8 cellular contexts compared by ENCODE assay signal in genomic region chr12:22625671-22626251, GRCh38. TPM values are rescaled to one million over a fixed set of nuclear protein-coding genes. Genes with fewer than 3 reads are reported as not detected.
A peak's percentile ranks its signal among the peaks of the same experiment; 100 is the strongest.
DNase-seq lines count a peak whose midpoint lies in the region; ATAC-seq lines count a peak whose summit lies in the region.

No MANE protein-coding gene starts in this region.

- ATAC-seq in HG02798 (IDR thresholded peaks at IDR 0.05; ENCODE audit: poor library complexity, unreplicated experiment) = peak; percentile 20

- peak; percentile 21 for DNase-seq in activated naive CD4-positive, alpha-beta T cell treated with Interleukin-2 at 50 U/mL for 16 hours
- no peak for DNase-seq in activated naive CD4-positive, alpha-beta T cell (lab: John Stamatoyannopoulos, UW)
- DNase-seq in NCI-H128 (lab: John Stamatoyannopoulos, UW; ENCODE audit: unreplicated experiment) (peak; percentile 24), epithelial cell of prostate (ENCODE audit: low read depth, low spot score) (no peak)
- DNase-seq in activated CD4-positive, alpha-beta T cell treated with anti-CD3 and anti-CD28 coated beads, Interleukin-2, amount 50 U/mL, for 1 hour = peak; percentile 12

- H3K9me3 ChIP-seq in mononuclear cell (ENCODE audit: low read depth, low read length) (no peaks in the 10 kb centered on the region), stomach smooth muscle (ENCODE audit: control insufficient read depth in 2 of 2, low read length in 2 of 2) (no peaks in the 10 kb centered on the region)

- peak overlapping the region; percentile 89 to 94 for H3K9ac ChIP-seq in stomach smooth muscle (ENCODE audit: low read length in 2 of 2)

- H3K27ac ChIP-seq in epithelial cell of prostate = peak overlapping the region; percentile 91
- peak overlapping the region; percentile 82 for H3K27ac ChIP-seq in stomach smooth muscle (ENCODE audit: low read length)

- no peaks in the 10 kb centered on the region for H3K27me3 ChIP-seq in mononuclear cell (ENCODE audit: insufficient read depth, low read length)
- H3K27me3 ChIP-seq in stomach smooth muscle (ENCODE audit: control insufficient read depth in 1 of 2, insufficient read depth in 2 of 2, low read length in 2 of 2) = no peaks in the 10 kb centered on the region

- H3K4me3 ChIP-seq in mononuclear cell (ENCODE audit: low read length) (peak overlapping the region; percentile 79), stomach smooth muscle (ENCODE audit: low read length in 2 of 2) (peak overlapping the region; percentile 89 to 98)

- no peaks in the 10 kb centered on the region for H3K36me3 ChIP-seq in stomach smooth muscle (ENCODE audit: control insufficient read depth in 2 of 2, insufficient read depth in 2 of 2, low read length in 2 of 2)

- H3K4me1 ChIP-seq in mononuclear cell (ENCODE audit: insufficient read depth, low read length) (peaks cover 16% of the 10 kb centered on the region), stomach smooth muscle (ENCODE audit: control insufficient read depth, insufficient read depth, low read length) (peaks cover 2% of the 10 kb centered on the region)

RNA-seq across cellular contexts. Expression of gene ETNK1, which starts 0.8 kb away (rescaled TPM):
- total RNA-seq in mononuclear cell = 27.9 TPM

Comparison
In these comparisons a context has a peak if more than half of its experiments do, and no peak if none do; other contexts are left out.
1. DNase-seq: peak in activated naive CD4-positive, alpha-beta T cell treated with Interleukin-2 at 50 U/mL for 16 hours (single experiment), NCI-H128 (single experiment) and activated CD4-positive, alpha-beta T cell treated with anti-CD3 and anti-CD28 coated beads, Interleukin-2, amount 50 U/mL, for 1 hour (single experiment); none in activated naive CD4-positive, alpha-beta T cell (0 of 4) and epithelial cell of prostate (single experiment).